15 cellular contexts compared by ENCODE assay signal in the genomic region with DNA sequence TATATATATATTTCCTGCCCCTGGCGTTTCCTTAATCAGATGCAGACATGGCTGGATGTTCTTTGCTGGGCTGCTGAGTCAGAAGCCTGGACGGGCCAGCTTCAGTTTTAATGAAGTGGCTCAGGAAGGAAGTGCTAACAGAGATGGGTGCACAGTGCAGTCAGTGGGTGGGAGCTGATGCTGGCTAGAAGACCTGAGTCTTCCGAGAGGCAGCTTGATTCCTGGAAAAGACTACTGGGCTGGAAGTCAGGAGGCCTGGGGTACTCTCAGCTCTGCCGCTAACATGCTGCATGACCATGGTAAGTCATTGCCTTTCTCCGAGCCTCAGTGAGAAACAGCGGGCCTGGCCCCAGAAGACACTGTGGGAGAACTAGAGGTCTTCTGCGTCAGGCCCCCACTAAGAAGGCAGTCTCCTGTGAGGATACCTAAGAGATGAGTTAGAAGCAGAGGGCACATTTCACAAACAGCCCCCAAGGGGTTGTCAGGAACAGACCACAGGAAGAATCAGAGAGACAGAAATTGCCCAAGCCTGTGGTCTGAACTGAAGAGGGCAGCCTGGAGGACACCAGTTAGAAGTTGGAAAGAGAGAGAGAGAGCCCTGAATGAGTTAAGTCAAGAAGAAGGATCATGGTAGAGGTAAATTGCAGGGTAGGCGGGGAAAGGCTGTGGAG. TPM values are rescaled to one million over a fixed set of nuclear protein-coding genes. Genes with fewer than 3 reads are reported as not detected.
A peak's percentile ranks its signal among the peaks of the same experiment; 100 is the strongest.
DNase-seq lines count a peak whose midpoint lies in the region; ATAC-seq lines count a peak whose summit lies in the region.
"Had no signal": no experiment of that assay in that cellular context is flagged by ENCODE, and none has a peak within 500 bp of the region (broad histone marks: within the 10 kb centered on the region; RNA-seq: fewer than 3 reads in every experiment).

No MANE protein-coding gene starts in this region.

- intact Hi-C loops in activated CD4-positive, alpha-beta T cell treated with anti-CD3 and anti-CD28 coated beads, Interleukin-2, amount 10 ng/mL, durations not matched to agents 24 days and 14 days (cut with micrococcal nuclease): no loop called here

- H3K27ac Mint-ChIP-seq in activated CD4-positive, alpha-beta T cell treated with anti-CD3 and anti-CD28 coated beads, Interleukin-2, amount 10 ng/mL, durations not matched to agents 24 days and 14 days: peak overlapping the region; percentile 89
- peak overlapping the region; percentile 91 for H3K27ac Mint-ChIP-seq in activated naive CD4-positive, alpha-beta T cell treated with anti-CD3 and anti-CD28 coated beads, Interleukin-2, amount 50 U/mL, for 24 hours
- H3K27ac Mint-ChIP-seq: nephron had no signal

- H3K4me1 Mint-ChIP-seq in activated CD4-positive, alpha-beta T cell treated with anti-CD3 and anti-CD28 coated beads, Interleukin-2, amount 10 ng/mL, durations not matched to agents 24 days and 14 days: peaks cover 60% of the 10 kb centered on the region
- H3K4me1 Mint-ChIP-seq in activated naive CD4-positive, alpha-beta T cell treated with anti-CD3 and anti-CD28 coated beads, Interleukin-2, amount 50 U/mL, for 24 hours: peaks cover 81% of the 10 kb centered on the region

- H3K4me3 Mint-ChIP-seq in activated CD4-positive, alpha-beta T cell treated with anti-CD3 and anti-CD28 coated beads, Interleukin-2, amount 10 ng/mL, durations not matched to agents 24 days and 14 days: peak overlapping the region; percentile 89
- H3K4me3 Mint-ChIP-seq in activated naive CD4-positive, alpha-beta T cell treated with anti-CD3 and anti-CD28 coated beads, Interleukin-2, amount 50 U/mL, for 24 hours: peak overlapping the region; percentile 30
- H3K4me3 Mint-ChIP-seq: nephron had no signal

- ATAC-seq in HG02588 (IDR thresholded peaks at IDR 0.05; ENCODE audit: unreplicated experiment): no peak
- ATAC-seq in HG03135 (IDR thresholded peaks at IDR 0.05; ENCODE audit: unreplicated experiment): no peak

- no peaks in the 10 kb centered on the region for H3K9me3 Mint-ChIP-seq in activated CD4-positive, alpha-beta T cell treated with anti-CD3 and anti-CD28 coated beads, Interleukin-2, amount 10 ng/mL, durations not matched to agents 24 days and 14 days
- no peaks in the 10 kb centered on the region for H3K9me3 Mint-ChIP-seq in activated naive CD4-positive, alpha-beta T cell treated with anti-CD3 and anti-CD28 coated beads, Interleukin-2, amount 50 U/mL, for 24 hours

- peaks cover 14% of the 10 kb centered on the region for H3K36me3 Mint-ChIP-seq in activated CD4-positive, alpha-beta T cell treated with anti-CD3 and anti-CD28 coated beads, Interleukin-2, amount 10 ng/mL, durations not matched to agents 24 days and 14 days (ENCODE audit: low read depth)
- H3K36me3 Mint-ChIP-seq in activated naive CD4-positive, alpha-beta T cell treated with anti-CD3 and anti-CD28 coated beads, Interleukin-2, amount 50 U/mL, for 24 hours: no peaks in the 10 kb centered on the region

- no peak for DNase-seq in activated CD4-positive, alpha-beta T cell treated with anti-CD3 and anti-CD28 coated beads, Interleukin-2, amount 10 ng/mL, durations not matched to agents 24 days and 14 days
- DNase-seq in activated CD4-positive, alpha-beta T cell treated with anti-CD3 and anti-CD28 coated beads for 1 hour: no peak
- peak; percentile 12 for DNase-seq in M059J (ENCODE audit: low read depth)
- DNase-seq in glomerular visceral epithelial cell (ENCODE audit: extremely low spot score): peak; percentile 0
- no peak for DNase-seq in DMS53 treated with DMSO at 0.1 percent for 48 hours (lab: John Stamatoyannopoulos, UW; ENCODE audit: unreplicated experiment)
- DNase-seq: ACHN, cortex of kidney, DMS53, Karpas-422, NCI-H2107 had no signal

- H3K27me3 Mint-ChIP-seq in activated CD4-positive, alpha-beta T cell treated with anti-CD3 and anti-CD28 coated beads, Interleukin-2, amount 10 ng/mL, durations not matched to agents 24 days and 14 days: no peaks in the 10 kb centered on the region
- H3K27me3 Mint-ChIP-seq in activated naive CD4-positive, alpha-beta T cell treated with anti-CD3 and anti-CD28 coated beads, Interleukin-2, amount 50 U/mL, for 24 hours: no peaks in the 10 kb centered on the region

RNA-seq across cellular contexts. Expression of gene CD40LG, which starts 8.3 kb away (rescaled TPM):
- total RNA-seq in activated CD4-positive, alpha-beta T cell treated with anti-CD3 and anti-CD28 coated beads, Interleukin-2, amount 10 ng/mL, durations not matched to agents 24 days and 14 days: 178 and 181 TPM in 2 replicates
- not detected in 2 replicates for total RNA-seq in M059J (2014; rRNA removed; shearing (Covaris generic))
- total RNA-seq: urinary bladder had no signal

Comparison
In these comparisons a context has a peak if more than half of its experiments do, and no peak if none do; other contexts are left out.
1. DNase-seq: peak in M059J (single experiment) and glomerular visceral epithelial cell (single experiment); none in activated CD4-positive, alpha-beta T cell treated with anti-CD3 and anti-CD28 coated beads, Interleukin-2, amount 10 ng/mL, durations not matched to agents 24 days and 14 days (single experiment), activated CD4-positive, alpha-beta T cell treated with anti-CD3 and anti-CD28 coated beads for 1 hour (single experiment) and DMS53 treated with DMSO at 0.1 percent for 48 hours (single experiment).
2. RNA of gene CD40LG, which starts 8.3 kb away (total RNA-seq): 178 to 181 TPM in activated CD4-positive, alpha-beta T cell treated with anti-CD3 and anti-CD28 coated beads, Interleukin-2, amount 10 ng/mL, durations not matched to agents 24 days and 14 days; not detected in M059J; every median in the first group is over 100 times any median in the second.